ENCODE assay signal across 8 cellular contexts in the genomic region with DNA sequence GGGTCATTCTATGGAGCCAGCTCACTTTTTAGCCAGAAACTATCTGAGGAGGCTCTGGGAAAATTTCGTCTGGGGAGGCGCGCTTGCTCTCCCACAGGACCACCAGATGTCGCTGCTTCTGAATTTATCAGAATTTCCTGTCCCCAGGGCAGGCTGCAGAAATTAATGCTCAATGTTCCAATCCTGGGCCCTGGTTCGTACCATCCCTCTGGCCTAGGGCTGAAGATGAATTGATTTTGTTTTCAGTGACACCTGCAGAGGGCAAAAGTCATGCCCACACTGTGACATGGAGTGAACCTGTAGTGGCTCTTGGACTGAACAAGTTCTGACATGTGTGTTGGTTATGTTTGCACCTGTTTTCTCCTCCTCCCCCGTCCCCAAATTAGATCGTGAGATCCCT.
DNase-seq lines count a peak whose midpoint lies in the region; ATAC-seq and TF ChIP-seq lines count a peak whose summit lies in the region.

No MANE protein-coding gene starts in this region.

- H3K27me3 ChIP-seq in HL-60 (ENCODE audit: insufficient read depth, poor library complexity, severe bottlenecking): no peaks in the 10 kb centered on the region

- intact Hi-C loops in Calu3 (cut with micrococcal nuclease; ENCODE audit: unreplicated experiment) (loop anchor here (1.0 to 5.0 kb wide), 2 partner anchors 607 to 716 kb away; no protein-coding TSS in a partner anchor), left ventricle myocardium superior (cut with micrococcal nuclease) (no loop called here)

- H3K27me3 Mint-ChIP-seq in Calu3 (ENCODE audit: unreplicated experiment): peaks cover 13% of the 10 kb centered on the region
- H3K27me3 Mint-ChIP-seq in activated naive CD4-positive, alpha-beta T cell treated with anti-CD3 and anti-CD28 coated beads, Interleukin-2, amount 10 ng/mL, durations not matched to agents 7 days and 5 days: peaks cover 11% of the 10 kb centered on the region

- H3K4me3 Mint-ChIP-seq in Calu3 (ENCODE audit: low read depth, unreplicated experiment): no peak overlapping the region
- no peak overlapping the region for H3K4me3 Mint-ChIP-seq in activated naive CD4-positive, alpha-beta T cell treated with anti-CD3 and anti-CD28 coated beads, Interleukin-2, amount 10 ng/mL, durations not matched to agents 7 days and 5 days

- peak; percentile 59 for DNase-seq in Calu3
- DNase-seq in HL-60 (ENCODE audit: low read depth in 1 of 2, low spot score in 1 of 2): peak in 1 of 2 experiments; percentile 44
- peak; percentile 1 for DNase-seq in SHP77 treated with DMSO at 0.1 percent for 48 hours (lab: John Stamatoyannopoulos, UW)
- DNase-seq in activated naive CD4-positive, alpha-beta T cell treated with anti-CD3 and anti-CD28 coated beads, Interleukin-2, amount 10 ng/mL, durations not matched to agents 7 days and 5 days: peak; percentile 68
- DNase-seq in left ventricle myocardium superior: peak; percentile 39
- DNase-seq in skeletal muscle cell (ENCODE audit: low read depth): peak; percentile 4

- CTCF ChIA-PET in Calu3 (lab: Charles Lee): interaction anchor here (0.7 to 1.5 kb wide), 2 partner anchors 606 to 718 kb away, joined by 4 to 6 read pairs; no protein-coding TSS in a partner anchor
- CTCF ChIA-PET in activated naive CD4-positive, alpha-beta T cell treated with anti-CD3 and anti-CD28 coated beads, Interleukin-2, amount 10 ng/mL, durations not matched to agents 7 days and 5 days (lab: Charles Lee): interaction anchor here (0.8 to 4.0 kb wide), 8 partner anchors 8 to 718 kb away, joined by 3 to 18 read pairs (median 3); no protein-coding TSS in a partner anchor

- TF ChIP-seq CTCF in Calu3 (IDR thresholded peaks at IDR 0.05; ENCODE audit: unreplicated experiment) (peak; percentile 62), HL-60 (IDR thresholded peaks at IDR 0.05; ENCODE audit: insufficient read depth, low read length) (peak; percentile 62)

- peak; percentile 13 for ATAC-seq in left ventricle myocardium superior
- ATAC-seq in HG02840 (IDR thresholded peaks at IDR 0.05; ENCODE audit: low FRiP score, unreplicated experiment): no peak
- no peak for ATAC-seq in HG03439 (IDR thresholded peaks at IDR 0.05; ENCODE audit: unreplicated experiment)

- H3K9me3 Mint-ChIP-seq in Calu3 (ENCODE audit: low read depth, unreplicated experiment): peaks cover 1% of the 10 kb centered on the region
- H3K9me3 Mint-ChIP-seq in activated naive CD4-positive, alpha-beta T cell treated with anti-CD3 and anti-CD28 coated beads, Interleukin-2, amount 10 ng/mL, durations not matched to agents 7 days and 5 days: no peaks in the 10 kb centered on the region

- H3K4me3 ChIP-seq in HL-60 (replicated peaks; ENCODE audit: insufficient read depth, low read length): no peak overlapping the region
- H3K4me3 ChIP-seq in skeletal muscle cell (ENCODE audit: low read depth, low read length): no peak overlapping the region

- no TSS peak for BruUV-seq in Calu3 (replicated peaks; lab: Mats Ljungman, UMichigan)

- H3K36me3 Mint-ChIP-seq in Calu3 (ENCODE audit: insufficient read depth, unreplicated experiment): no peaks in the 10 kb centered on the region
- no peaks in the 10 kb centered on the region for H3K36me3 Mint-ChIP-seq in activated naive CD4-positive, alpha-beta T cell treated with anti-CD3 and anti-CD28 coated beads, Interleukin-2, amount 10 ng/mL, durations not matched to agents 7 days and 5 days

- no peaks in the 10 kb centered on the region for H3K4me1 Mint-ChIP-seq in Calu3 (ENCODE audit: low read depth, unreplicated experiment)
- no peaks in the 10 kb centered on the region for H3K4me1 Mint-ChIP-seq in activated naive CD4-positive, alpha-beta T cell treated with anti-CD3 and anti-CD28 coated beads, Interleukin-2, amount 10 ng/mL, durations not matched to agents 7 days and 5 days

- no peak overlapping the region for H3K27ac Mint-ChIP-seq in Calu3 (ENCODE audit: unreplicated experiment)
- H3K27ac Mint-ChIP-seq in activated naive CD4-positive, alpha-beta T cell treated with anti-CD3 and anti-CD28 coated beads, Interleukin-2, amount 10 ng/mL, durations not matched to agents 7 days and 5 days: no peak overlapping the region

- no peak overlapping the region for H3K27ac ChIP-seq in HL-60 (replicated peaks)
